ENCODE assay signal across 12 cellular contexts in the genomic region with DNA sequence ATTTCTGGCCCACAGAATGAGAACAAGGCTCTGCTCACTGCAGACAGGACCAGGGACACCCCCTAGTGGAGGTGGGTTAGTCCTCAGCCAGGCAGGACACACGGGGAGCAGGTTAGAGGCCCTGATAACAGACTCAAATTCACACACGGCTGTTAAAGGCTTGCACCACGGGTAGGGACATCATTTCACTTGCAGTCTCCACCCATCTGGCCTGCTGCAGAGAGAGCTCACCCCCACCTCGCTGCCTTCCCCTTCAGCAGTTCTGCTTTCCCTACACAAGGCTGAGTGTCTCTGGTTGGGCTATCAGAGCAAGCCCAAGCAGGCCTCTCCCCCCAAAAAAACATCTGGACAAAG. TPM values are rescaled to one million over a fixed set of nuclear protein-coding genes. Genes with fewer than 3 reads are reported as not detected.
DNase-seq lines count a peak whose midpoint lies in the region; ATAC-seq and TF ChIP-seq lines count a peak whose summit lies in the region.
"Had no signal": no experiment of that assay in that cellular context is flagged by ENCODE, and none has a peak within 500 bp of the region (broad histone marks: within the 10 kb centered on the region; RNA-seq: fewer than 3 reads in every experiment).

No MANE protein-coding gene starts in this region.

- no peaks in the 10 kb centered on the region for H3K27me3 Mint-ChIP-seq in endodermal cell (ENCODE audit: insufficient read depth)
- H3K27me3 Mint-ChIP-seq: activated naive CD8-positive, alpha-beta T cell; stimulated activated naive CD8-positive, alpha-beta T cell treated with anti-CD3 and anti-CD28 coated beads, Interleukin-15, Interleukin-2, amounts not matched to agents 100 ng/mL and 50 ng/mL, for 24 hours had no signal

- H3K9me3 Mint-ChIP-seq in endodermal cell, result no peaks in the 10 kb centered on the region
- H3K9me3 Mint-ChIP-seq: stimulated activated naive CD8-positive, alpha-beta T cell treated with anti-CD3 and anti-CD28 coated beads, Interleukin-15, Interleukin-2, amounts not matched to agents 100 ng/mL and 50 ng/mL, for 24 hours had no signal

- WGBS in endodermal cell (ENCODE audit: insufficient coverage in 1 of 2, insufficient read length in 1 of 2), 2 experiments, result 69 to 79% methylated on average over 3 to 4 of the region's 4 CpGs

- peaks cover 10% of the 10 kb centered on the region for H3K4me1 Mint-ChIP-seq in endodermal cell

- H3K36me3 ChIP-seq in endodermal cell (ENCODE audit: control insufficient read depth, insufficient read depth, low read length), result peaks cover 29% of the 10 kb centered on the region

- H3K27me3 ChIP-seq in endodermal cell (ENCODE audit: control insufficient read depth, insufficient read depth, low read length, poor library complexity, severe bottlenecking), result no peaks in the 10 kb centered on the region
- H3K27me3 ChIP-seq: right lobe of liver had no signal

- peaks cover 48% of the 10 kb centered on the region for H3K36me3 Mint-ChIP-seq in endodermal cell (ENCODE audit: low read depth)

- no peaks in the 10 kb centered on the region for H3K9me3 ChIP-seq in endodermal cell (ENCODE audit: control insufficient read depth, low read length)
- H3K9me3 ChIP-seq: right lobe of liver had no signal

- peaks cover 2% of the 10 kb centered on the region for H3K4me1 ChIP-seq in endodermal cell (ENCODE audit: control insufficient read depth, insufficient read depth, low read length)

- no peak overlapping the region for H3K9ac ChIP-seq in endodermal cell (ENCODE audit: extremely low read depth, low read length, poor library complexity, severe bottlenecking)

- ATAC-seq in GM21423 (IDR thresholded peaks at IDR 0.05; ENCODE audit: unreplicated experiment) (no peak), GM18520 (IDR thresholded peaks at IDR 0.05; ENCODE audit: unreplicated experiment) (no peak)

- H3K4me3 Mint-ChIP-seq in endodermal cell, result no peak overlapping the region
- H3K4me3 Mint-ChIP-seq: stimulated activated naive CD8-positive, alpha-beta T cell treated with anti-CD3 and anti-CD28 coated beads, Interleukin-15, Interleukin-2, amounts not matched to agents 100 ng/mL and 50 ng/mL, for 24 hours had no signal

- H3K4me3 ChIP-seq in endodermal cell (ENCODE audit: low read length), result no peak overlapping the region
- H3K4me3 ChIP-seq in retinal pigment epithelial cell (ENCODE audit: low read length), result no peak overlapping the region
- H3K4me3 ChIP-seq: right lobe of liver had no signal

- no peak overlapping the region for H3K27ac ChIP-seq in endodermal cell (ENCODE audit: low read depth, low read length)
- H3K27ac ChIP-seq: right lobe of liver had no signal

- DNase-seq in NOMO-1 (lab: John Stamatoyannopoulos, UW; ENCODE audit: unreplicated experiment in 2 of 2), result peak; percentile 66 to 85
- peak; percentile 76 for DNase-seq in endodermal cell
- DNase-seq in retinal pigment epithelial cell (ENCODE audit: low read depth), result no peak
- no peak for DNase-seq in NCI-H2029 (lab: John Stamatoyannopoulos, UW)
- DNase-seq in stimulated activated CD4-positive, alpha-beta T cell treated with anti-CD3 and anti-CD28 coated beads, Interleukin-12 subunit alpha, Interleukin-12 subunit beta, amount 100 ng/mL, for 4 hours, result no peak
- DNase-seq: SW 1271 had no signal

- peak; percentile 25; the same call in 2 of the 3 replicates for TF ChIP-seq CTCF in GM12872 (IDR thresholded peaks at IDR 0.05; ENCODE audit: insufficient read depth, low read depth, low read length)
- peak; percentile 60 for TF ChIP-seq CTCF in endodermal cell (conservative IDR thresholded peaks at IDR 0.05)
- TF ChIP-seq CTCF in retinal pigment epithelial cell (conservative IDR thresholded peaks at IDR 0.05; ENCODE audit: low read depth, low read length), result peak; percentile 19

- H3K27ac Mint-ChIP-seq in endodermal cell, result no peak overlapping the region

RNA-seq across cellular contexts. Expression of gene MEF2D, which starts 20.6 kb away (rescaled TPM):
- 10 to 100 TPM; 10.5 to 12.8 TPM for total RNA-seq in endodermal cell
- 11.5 TPM for polyA plus RNA-seq in endodermal cell (2013, experiment 1 of 2)
- 11.3 TPM for polyA plus RNA-seq in endodermal cell (2013, experiment 2 of 2)

Comparison
In these comparisons a context has a peak if more than half of its experiments do, and no peak if none do; other contexts are left out.
1. DNase-seq: peak in NOMO-1 (2 of 2) and endodermal cell (single experiment); none in retinal pigment epithelial cell (single experiment), NCI-H2029 (single experiment) and stimulated activated CD4-positive, alpha-beta T cell treated with anti-CD3 and anti-CD28 coated beads, Interleukin-12 subunit alpha, Interleukin-12 subunit beta, amount 100 ng/mL, for 4 hours (single experiment).
2. Peak in every context shown above with its lines, with median percentiles within 50 percentile points of each other: CTCF ChIP-seq.